Comparison of ENCODE assay signal across 11 cellular contexts in the genomic region with DNA sequence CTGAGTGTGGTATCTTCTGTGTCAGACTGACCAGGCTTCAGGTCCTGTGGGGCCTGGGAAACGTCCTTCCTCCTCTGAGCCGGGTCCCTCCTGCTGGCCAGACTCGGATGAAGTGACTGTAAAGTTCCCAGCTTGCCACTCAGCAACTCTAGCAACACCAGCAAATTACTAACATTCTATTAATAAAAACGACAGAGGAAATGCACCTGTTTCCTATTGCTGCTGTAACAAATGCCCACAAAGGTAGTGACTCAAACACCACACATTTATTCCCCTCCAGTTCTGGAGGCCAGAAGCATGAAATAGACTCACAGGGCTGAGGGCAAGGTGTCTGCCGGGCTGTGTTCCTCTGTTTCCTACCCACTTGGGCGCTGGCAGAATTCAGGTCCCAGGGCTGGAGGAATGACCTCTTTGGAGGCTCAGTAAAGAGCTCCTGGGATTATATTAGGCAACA.
DNase-seq lines count a peak whose midpoint lies in the region; ATAC-seq and TF ChIP-seq lines count a peak whose summit lies in the region.
"Had no signal": no experiment of that assay in that cellular context is flagged by ENCODE, and none has a peak within 500 bp of the region (broad histone marks: within the 10 kb centered on the region; RNA-seq: fewer than 3 reads in every experiment).

No MANE protein-coding gene starts in this region.

- peaks cover 100% of the 10 kb centered on the region for H3K4me1 ChIP-seq in BLaER1

- H3K9ac ChIP-seq in BLaER1, result peak overlapping the region; percentile 72

- H3K9me3 ChIP-seq in BLaER1, result no peaks in the 10 kb centered on the region

- H3K4me2 ChIP-seq in BLaER1, result peak overlapping the region; percentile 86

- peak overlapping the region; percentile 23; the same call in 1 of the 2 replicates for H3K4me3 ChIP-seq in BLaER1
- H3K4me3 ChIP-seq in HL-60 (replicated peaks; ENCODE audit: insufficient read depth, low read length), result no peak overlapping the region
- H3K4me3 ChIP-seq: MG63 had no signal

- peaks cover 10 to 12% of the 10 kb centered on the region in 2 donors for H3K4me1 Mint-ChIP-seq in effector memory CD8-positive, alpha-beta T cell (ENCODE audit: low read depth in 2 of 2)

- H3K27me3 ChIP-seq in BLaER1 (no peaks in the 10 kb centered on the region), HL-60 (ENCODE audit: insufficient read depth, poor library complexity, severe bottlenecking) (no peaks in the 10 kb centered on the region)
- H3K27me3 ChIP-seq: MG63 had no signal

- H3K9me3 Mint-ChIP-seq in effector memory CD8-positive, alpha-beta T cell, result no peaks in the 10 kb centered on the region
- H3K9me3 Mint-ChIP-seq: CD4-positive, alpha-beta T cell had no signal

- H3K27ac Mint-ChIP-seq in effector memory CD8-positive, alpha-beta T cell, result no peak overlapping the region
- H3K27ac Mint-ChIP-seq: CD4-positive, alpha-beta T cell had no signal

- H3K27ac ChIP-seq in BLaER1 (peak overlapping the region; percentile 72), HL-60 (replicated peaks) (peak overlapping the region; percentile 50)

- H3K36me3 ChIP-seq in BLaER1, result no peaks in the 10 kb centered on the region
- H3K36me3 ChIP-seq: MG63 had no signal

- peaks cover 11 to 27% of the 10 kb centered on the region in 2 donors for H3K27me3 Mint-ChIP-seq in effector memory CD8-positive, alpha-beta T cell
- H3K27me3 Mint-ChIP-seq: CD4-positive, alpha-beta T cell had no signal

- no peak for TF ChIP-seq CTCF in HL-60 (IDR thresholded peaks at IDR 0.05; ENCODE audit: insufficient read depth, low read length)

- H3K4me3 Mint-ChIP-seq in effector memory CD8-positive, alpha-beta T cell, result no peak overlapping the region
- H3K4me3 Mint-ChIP-seq: CD4-positive, alpha-beta T cell had no signal

- DNase-seq in HL-60 (ENCODE audit: low read depth in 1 of 2, low spot score in 1 of 2) (peak in 1 of 2 experiments; percentile 38), NCI-H2196 treated with DMSO at 0.1 percent for 48 hours (lab: John Stamatoyannopoulos, UW; ENCODE audit: unreplicated experiment) (no peak), NCI-H345 (lab: John Stamatoyannopoulos, UW) (no peak)
- no peak for DNase-seq in effector memory CD8-positive, alpha-beta T cell
- DNase-seq in stimulated activated CD4-positive, alpha-beta T cell treated with anti-CD3 and anti-CD28 coated beads, Interleukin-2, amount 100 ng/mL, for 48 hours, result no peak
- DNase-seq in activated CD4-positive, alpha-beta T cell treated with anti-CD3 and anti-CD28 coated beads for 48 hours, result no peak
- DNase-seq: MG63 had no signal

- no peaks in the 10 kb centered on the region for H4K20me1 ChIP-seq in BLaER1

- no peaks in the 10 kb centered on the region for H3K36me3 Mint-ChIP-seq in effector memory CD8-positive, alpha-beta T cell (ENCODE audit: insufficient read depth)

- peak; percentile 45 for ATAC-seq in GM19351 (IDR thresholded peaks at IDR 0.05; ENCODE audit: unreplicated experiment)
- ATAC-seq in effector memory CD8-positive, alpha-beta T cell (replicated peaks), result peak; percentile 32
- ATAC-seq: SK-N-SH treated with all-trans-retinoic acid at 6 μM for 48 hours had no signal
